In the genomic region with DNA sequence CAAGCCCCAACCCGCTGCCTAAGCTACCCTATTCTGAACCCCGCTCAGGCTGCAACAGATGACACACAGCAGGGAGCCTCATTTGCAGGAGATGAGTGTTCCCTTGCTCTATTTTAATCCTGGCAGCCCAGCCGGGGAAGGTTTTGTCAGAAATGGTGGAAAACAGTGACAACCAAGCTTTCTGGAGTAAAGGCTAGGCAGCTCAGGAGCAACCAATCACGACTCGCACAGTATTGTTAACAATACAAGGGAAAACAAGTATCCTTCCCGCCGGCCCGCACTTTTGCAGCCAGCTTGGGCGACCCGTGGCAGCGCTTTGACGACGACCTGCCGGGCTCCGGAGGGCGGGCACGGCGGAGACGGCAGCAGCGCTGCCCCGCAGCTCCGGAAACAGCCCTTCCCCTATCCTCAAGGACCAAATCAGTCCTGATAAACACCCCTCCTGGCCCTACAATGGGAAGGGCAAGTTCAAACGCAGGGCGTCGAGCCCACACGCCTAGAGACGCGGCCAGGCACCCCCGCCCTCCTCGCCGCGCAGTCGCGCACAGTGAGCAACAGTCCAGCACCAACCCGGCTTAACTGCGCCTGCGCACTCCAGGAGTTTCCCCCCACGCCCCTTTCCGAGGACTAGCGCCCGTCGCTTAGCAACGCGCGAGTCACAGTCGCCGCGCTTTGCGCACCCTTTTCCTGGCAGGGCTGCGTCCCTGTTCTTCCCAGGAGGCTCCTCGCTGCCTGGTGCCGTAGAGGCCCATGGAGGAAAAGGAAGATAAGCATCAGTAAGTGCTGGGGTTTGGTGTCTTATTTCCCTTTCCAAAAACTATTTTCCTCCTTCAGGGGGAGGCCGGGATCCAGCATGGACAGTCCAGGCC, we compare ENCODE assay signal across 8 cellular contexts.
DNase-seq lines count a peak whose midpoint lies in the region; ATAC-seq and TF ChIP-seq lines count a peak whose summit lies in the region.

No MANE protein-coding gene starts in this region.

- peak; percentile 96 for DNase-seq in NCI-H1105 (lab: John Stamatoyannopoulos, UW)
- peak; percentile 74 for DNase-seq in activated naive CD8-positive, alpha-beta T cell treated with anti-CD3 and anti-CD28 coated beads, Interleukin-2, amount 50 U/mL, for 16 hours (ENCODE audit: low read depth, low spot score)
- DNase-seq in head of caudate nucleus = peak; percentile 91 to 99 (median 97)
- peak; percentile 97 for DNase-seq in osteoblast (ENCODE audit: insufficient read length, low spot score, missing footprints)
- peak; percentile 96 for DNase-seq in testis

- H3K27me3 ChIP-seq in SU-DHL-6 (ENCODE audit: low read length) = no peaks in the 10 kb centered on the region
- H3K27me3 ChIP-seq in osteoblast (ENCODE audit: insufficient read depth, low read length) = no peaks in the 10 kb centered on the region
- H3K27me3 ChIP-seq in testis = no peaks in the 10 kb centered on the region

- H3K79me2 ChIP-seq in SU-DHL-6 (ENCODE audit: insufficient read depth, low read length) (no peaks in the 10 kb centered on the region), osteoblast (ENCODE audit: insufficient read depth, low read length) (no peaks in the 10 kb centered on the region)

- no peak overlapping the region for H3K27ac ChIP-seq in SU-DHL-6 (ENCODE audit: low read depth, low read length)
- peak overlapping the region; percentile 90 for H3K27ac ChIP-seq in osteoblast (ENCODE audit: low read depth, low read length)
- H3K27ac ChIP-seq in testis = peak overlapping the region; percentile 87 to 93

- TF ChIP-seq POLR2A in testis (IDR thresholded peaks at IDR 0.05) = no peak

- no peaks in the 10 kb centered on the region for H3F3A ChIP-seq in SU-DHL-6 (ENCODE audit: insufficient read depth)

- H3K4me3 ChIP-seq in GM08714 (ENCODE audit: low read length) (peak overlapping the region; percentile 50; the same call in 1 of the 2 replicates), SU-DHL-6 (ENCODE audit: insufficient read depth, low read length, poor library complexity, severe bottlenecking) (peak overlapping the region; percentile 55), osteoblast (ENCODE audit: insufficient read depth, low read length) (peak overlapping the region; percentile 80), testis (peak overlapping the region; percentile 74 to 76)

- no peak for TF ChIP-seq CTCF in SU-DHL-6 (IDR thresholded peaks at IDR 0.05; ENCODE audit: insufficient read depth, low read length, poor library complexity, severe bottlenecking)
- TF ChIP-seq CTCF in osteoblast (IDR thresholded peaks at IDR 0.05; ENCODE audit: extremely low read depth, low read depth, low read length) = no peak
- no peak for TF ChIP-seq CTCF in testis (IDR thresholded peaks at IDR 0.05)

- intact Hi-C loops in head of caudate nucleus (cut with DNase I) = loop anchor here (5.0 to 10.0 kb wide), 3 partner anchors 123 to 216 kb away; a partner anchor contains a TSS
- intact Hi-C loops in testis (cut with DNase I; ENCODE audit: low total_unique reads) = no loop called here

- H3K36me3 ChIP-seq in SU-DHL-6 (ENCODE audit: low read length) (no peaks in the 10 kb centered on the region), osteoblast (ENCODE audit: insufficient read depth, low read length) (no peaks in the 10 kb centered on the region), testis (ENCODE audit: low read depth, missing control alignments) (no peaks in the 10 kb centered on the region)

- H3K4me1 ChIP-seq in osteoblast (ENCODE audit: insufficient read depth, low read length) = peaks cover 20% of the 10 kb centered on the region
- H3K4me1 ChIP-seq in testis = no peaks in the 10 kb centered on the region

- H3K4me2 ChIP-seq in SU-DHL-6 (ENCODE audit: low read depth, low read length, poor library complexity, severe bottlenecking) (peak overlapping the region; percentile 81), osteoblast (ENCODE audit: insufficient read depth, low read length) (peak overlapping the region; percentile 85)

- peak overlapping the region; percentile 92 for H2AFZ ChIP-seq in SU-DHL-6 (ENCODE audit: low read depth, low read length, severe bottlenecking)
- H2AFZ ChIP-seq in osteoblast (ENCODE audit: low read length) = peak overlapping the region; percentile 95

- H3K9ac ChIP-seq in SU-DHL-6 (ENCODE audit: low read length) = peak overlapping the region; percentile 58

- WGBS in testis, 2 donors = 0% methylated on average over 37 to 53 of the region's 53 CpGs

- H3K9me2 ChIP-seq in SU-DHL-6 (replicated peaks; ENCODE audit: insufficient read depth, low read length) = no peaks in the 10 kb centered on the region

- ATAC-seq in HG02642 (IDR thresholded peaks at IDR 0.05; ENCODE audit: poor library complexity, unreplicated experiment) = peak; percentile 97

- H4K20me1 ChIP-seq in SU-DHL-6 (ENCODE audit: low read depth, low read length) = no peaks in the 10 kb centered on the region
- H4K20me1 ChIP-seq in osteoblast (ENCODE audit: insufficient read depth, low read length) = no peaks in the 10 kb centered on the region

- H3K9me3 ChIP-seq in SU-DHL-6 (ENCODE audit: insufficient read depth, low read length) = no peaks in the 10 kb centered on the region
- H3K9me3 ChIP-seq in osteoblast (ENCODE audit: low read depth, low read length) = no peaks in the 10 kb centered on the region
- no peaks in the 10 kb centered on the region for H3K9me3 ChIP-seq in testis
